23 cellular contexts compared by ENCODE assay signal in genomic region chr10:131112691-131113090, GRCh38.
"Had no signal": no experiment of that assay in that cellular context is flagged by ENCODE, and none has a peak within 500 bp of the region (broad histone marks: within the 10 kb centered on the region; RNA-seq: fewer than 3 reads in every experiment).

No MANE protein-coding gene starts in this region.

- H3K36me3 Mint-ChIP-seq: activated naive CD8-positive, alpha-beta T cell had no signal

- H3K4me3 Mint-ChIP-seq: activated CD4-positive, alpha-beta memory T cell treated with anti-CD3 and anti-CD28 coated beads, Interleukin-2, amount 10 ng/mL, durations not matched to agents 7 days and 5 days; activated CD4-positive, alpha-beta T cell treated with anti-CD3 and anti-CD28 coated beads, Interleukin-2, amount 10 ng/mL, durations not matched to agents 7 days and 5 days; activated naive CD8-positive, alpha-beta T cell; activated T-cell treated with anti-CD3 and anti-CD28 coated beads, Interleukin-2, amount 50 U/mL, for 24 hours; activated T-cell treated with anti-CD3 and anti-CD28 coated beads, Interleukin-2, amount 50 U/mL, for 72 hours; central memory CD8-positive, alpha-beta T cell; WTC11 had no signal

- H3K4me1 ChIP-seq: ascending aorta had no signal

- H3K4me1 Mint-ChIP-seq: activated CD4-positive, alpha-beta memory T cell treated with anti-CD3 and anti-CD28 coated beads, Interleukin-2, amount 10 ng/mL, durations not matched to agents 7 days and 5 days; activated CD4-positive, alpha-beta T cell treated with anti-CD3 and anti-CD28 coated beads, Interleukin-2, amount 10 ng/mL, durations not matched to agents 7 days and 5 days; central memory CD8-positive, alpha-beta T cell; WTC11 had no signal

- ATAC-seq: activated T-cell treated with anti-CD3 and anti-CD28 coated beads, Interleukin-2, amount 50 U/mL, for 72 hours; esophagus mucosa; WTC11 had no signal

- DNase-seq: activated CD4-positive, alpha-beta memory T cell treated with anti-CD3 and anti-CD28 coated beads, Interleukin-2, amount 10 ng/mL, durations not matched to agents 7 days and 5 days; activated CD4-positive, alpha-beta T cell treated with anti-CD3 and anti-CD28 coated beads for 1 hour; activated CD4-positive, alpha-beta T cell treated with anti-CD3 and anti-CD28 coated beads for 4 hours; activated CD4-positive, alpha-beta T cell treated with anti-CD3 and anti-CD28 coated beads, Interleukin-2, amount 10 ng/mL, durations not matched to agents 7 days and 5 days; activated CD4-positive, alpha-beta T cell treated with anti-CD3 and anti-CD28 coated beads, Interleukin-2, amount 50 U/mL, for 4 hours; activated CD8-positive, alpha-beta memory T cell treated with anti-CD3 and anti-CD28 coated beads, Interleukin-2, amount 50 U/mL, for 48 hours; activated gamma-delta T cell; activated naive CD4-positive, alpha-beta T cell treated with anti-CD3 and anti-CD28 coated beads, Interleukin-2, amount 50 U/mL, for 16 hours; activated naive CD4-positive, alpha-beta T cell treated with Interleukin-2 at 50 U/mL for 16 hours; activated T-cell treated with anti-CD3 and anti-CD28 coated beads for 4 hours; activated T-cell treated with anti-CD3 and anti-CD28 coated beads, Interleukin-2, amount 50 U/mL, for 24 hours; activated T-cell treated with anti-CD3 and anti-CD28 coated beads, Interleukin-2, amount 50 U/mL, for 72 hours; brain microvascular endothelial cell; effector CD8-positive, alpha-beta T cell; foreskin fibroblast; head of caudate nucleus; T-helper 2 cell had no signal

- H3K27me3 ChIP-seq: ascending aorta, brain microvascular endothelial cell had no signal

- H3K27ac Mint-ChIP-seq: activated CD4-positive, alpha-beta memory T cell treated with anti-CD3 and anti-CD28 coated beads, Interleukin-2, amount 10 ng/mL, durations not matched to agents 7 days and 5 days; activated CD4-positive, alpha-beta T cell treated with anti-CD3 and anti-CD28 coated beads, Interleukin-2, amount 10 ng/mL, durations not matched to agents 7 days and 5 days; activated naive CD8-positive, alpha-beta T cell; activated T-cell treated with anti-CD3 and anti-CD28 coated beads, Interleukin-2, amount 50 U/mL, for 24 hours; activated T-cell treated with anti-CD3 and anti-CD28 coated beads, Interleukin-2, amount 50 U/mL, for 72 hours; WTC11 had no signal

- H3K27ac ChIP-seq: ascending aorta, brain microvascular endothelial cell, epithelial cell of prostate had no signal

- H3K9me3 Mint-ChIP-seq: activated CD4-positive, alpha-beta T cell treated with anti-CD3 and anti-CD28 coated beads, Interleukin-2, amount 10 ng/mL, durations not matched to agents 7 days and 5 days; central memory CD8-positive, alpha-beta T cell had no signal

- H3K4me3 ChIP-seq: ascending aorta had no signal

- H3K27me3 Mint-ChIP-seq: activated CD4-positive, alpha-beta memory T cell treated with anti-CD3 and anti-CD28 coated beads, Interleukin-2, amount 10 ng/mL, durations not matched to agents 7 days and 5 days; activated CD4-positive, alpha-beta T cell treated with anti-CD3 and anti-CD28 coated beads, Interleukin-2, amount 10 ng/mL, durations not matched to agents 7 days and 5 days; activated naive CD8-positive, alpha-beta T cell; activated T-cell treated with anti-CD3 and anti-CD28 coated beads, Interleukin-2, amount 50 U/mL, for 24 hours; central memory CD8-positive, alpha-beta T cell had no signal

- H3K36me3 ChIP-seq: ascending aorta, brain microvascular endothelial cell had no signal
